ENCODE assay signal across 9 cellular contexts in the genomic region with DNA sequence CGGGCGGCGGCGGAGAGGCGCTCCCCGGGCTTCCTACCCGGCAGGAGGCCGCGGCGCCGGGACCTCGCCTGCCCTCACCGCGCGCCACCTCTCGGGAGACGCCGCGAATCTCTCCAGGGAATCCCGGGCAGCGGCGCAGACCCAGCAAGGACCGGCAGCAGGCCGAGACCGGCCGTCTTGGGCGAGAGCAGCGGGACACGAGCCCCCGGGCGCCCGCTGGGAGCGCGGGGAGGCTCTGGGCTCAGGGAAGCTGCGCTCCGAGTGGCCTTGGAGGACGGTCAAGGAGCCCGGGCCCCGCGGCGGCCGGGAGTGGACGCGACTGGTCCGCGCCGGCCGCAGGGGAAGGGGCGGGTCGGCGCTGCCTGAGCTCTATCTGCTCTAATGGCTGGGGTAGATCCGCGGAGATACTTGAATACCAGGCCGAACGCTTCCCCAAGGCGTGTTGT. TPM values are rescaled to one million over a fixed set of nuclear protein-coding genes. Genes with fewer than 3 reads are reported as not detected.
A peak's percentile ranks its signal among the peaks of the same experiment; 100 is the strongest.
DNase-seq lines count a peak whose midpoint lies in the region; ATAC-seq, FAIRE-seq and TF ChIP-seq lines count a peak whose summit lies in the region.
"Had no signal": no experiment of that assay in that cellular context is flagged by ENCODE, and none has a peak within 500 bp of the region (broad histone marks: within the 10 kb centered on the region; RNA-seq: fewer than 3 reads in every experiment).

No MANE protein-coding gene starts in this region.

- peak overlapping the region; percentile 71 for H3K9ac ChIP-seq in PC-3 (ENCODE audit: low read length)

- no peaks in the 10 kb centered on the region for H4K20me1 ChIP-seq in PC-3 (ENCODE audit: low read length)
- H4K20me1 ChIP-seq in PC-9 (ENCODE audit: insufficient read depth) = no peaks in the 10 kb centered on the region; the same call in 1 of the 2 replicates

- POLR2A ChIA-PET in PC-3 (lab: Charles Lee; ENCODE audit: unreplicated experiment) = no interaction called here
- POLR2A ChIA-PET in PC-9 (lab: Charles Lee; ENCODE audit: unreplicated experiment) = no interaction called here

- BruUV-seq in PC-3 (replicated peaks; lab: Mats Ljungman, UMichigan) (no TSS peak), PC-9 (replicated peaks; lab: Mats Ljungman, UMichigan) (no TSS peak)

- H3K27ac ChIP-seq in PC-3 (ENCODE audit: low read length) (peak overlapping the region; percentile 38), PC-9 (no peak overlapping the region)

- CTCF ChIA-PET in PC-3 (lab: Charles Lee) (interaction anchor here (0.6 to 2.3 kb wide), 7 partner anchors 85 to 746 kb away, joined by 3 to 35 read pairs (median 10); partner anchors contain the start of gene MTIF3), PC-9 (lab: Charles Lee) (no interaction called here)

- H3F3A ChIP-seq in PC-3 (ENCODE audit: low read length, unreplicated experiment) = no peaks in the 10 kb centered on the region
- H3F3A ChIP-seq in PC-9 (ENCODE audit: insufficient read depth, low read depth) = peaks cover 19% of the 10 kb centered on the region; the same call in 1 of the 2 replicates

- no peaks in the 10 kb centered on the region for H3K9me2 ChIP-seq in PC-3 (replicated peaks; ENCODE audit: low read length)
- H3K9me2 ChIP-seq in PC-9 (ENCODE audit: insufficient read depth) = no peaks in the 10 kb centered on the region

- no peak for TF ChIP-seq POLR2A in H54 (IDR thresholded peaks at IDR 0.05; ENCODE audit: low read depth, low read length)

- DNase-seq in DMS53 (lab: John Stamatoyannopoulos, UW) (peak; percentile 85), PC-3 (peak; percentile 29), fibroblast of pulmonary artery (ENCODE audit: low read depth) (peak; percentile 13), osteocyte (ENCODE audit: extremely low spot score, unreplicated experiment) (no peak), PC-9 (no peak), H54 (ENCODE audit: insufficient read length, low spot score) (no peak)

- H3K4me1 Mint-ChIP-seq in osteocyte (ENCODE audit: unreplicated experiment) = peaks cover 8% of the 10 kb centered on the region

- H3K4me3 ChIP-seq in PC-3 (ENCODE audit: low read length) = peak overlapping the region; percentile 74
- peak overlapping the region; percentile 21 for H3K4me3 ChIP-seq in fibroblast of pulmonary artery (replicated peaks; ENCODE audit: low read depth, low read length)
- no peak overlapping the region for H3K4me3 ChIP-seq in PC-9
- H3K4me3 ChIP-seq: K562 had no signal

- TF ChIP-seq CTCF in PC-3 (conservative IDR thresholded peaks at IDR 0.05; ENCODE audit: low read depth, low read length) (no peak), fibroblast of pulmonary artery (IDR thresholded peaks at IDR 0.05; ENCODE audit: low read length, missing control alignments) (no peak), osteocyte (IDR thresholded peaks at IDR 0.05) (no peak), PC-9 (conservative IDR thresholded peaks at IDR 0.05) (no peak)

- H3K36me3 Mint-ChIP-seq in osteocyte (ENCODE audit: unreplicated experiment) = no peaks in the 10 kb centered on the region

- intact Hi-C loops in PC-3 (cut with micrococcal nuclease) (no loop called here), PC-9 (cut with micrococcal nuclease; ENCODE audit: unreplicated experiment) (no loop called here)

- H3K9me3 Mint-ChIP-seq in osteocyte (ENCODE audit: unreplicated experiment) = peaks cover 6% of the 10 kb centered on the region

- H3K4me3 Mint-ChIP-seq in osteocyte (ENCODE audit: unreplicated experiment) = peak overlapping the region; percentile 76

- H3K4me2 ChIP-seq in PC-3 (ENCODE audit: low read length) (peak overlapping the region; percentile 91), PC-9 (no peak overlapping the region)

- H2AFZ ChIP-seq in PC-3 (ENCODE audit: low read length) (peak overlapping the region; percentile 95), PC-9 (no peak overlapping the region)

- no peaks in the 10 kb centered on the region for H3K36me3 ChIP-seq in PC-3 (ENCODE audit: low read depth, low read length)
- no peaks in the 10 kb centered on the region for H3K36me3 ChIP-seq in PC-9 (ENCODE audit: low read depth)

- peaks cover 69% of the 10 kb centered on the region for H3K27me3 Mint-ChIP-seq in osteocyte (ENCODE audit: unreplicated experiment)

- no peak overlapping the region for H3K27ac Mint-ChIP-seq in osteocyte (ENCODE audit: unreplicated experiment)

- H3K9me3 ChIP-seq in PC-3 (ENCODE audit: low read length) (no peaks in the 10 kb centered on the region), PC-9 (ENCODE audit: insufficient read depth, low read depth) (no peaks in the 10 kb centered on the region)

- ATAC-seq in GM21576 (IDR thresholded peaks at IDR 0.05; ENCODE audit: unreplicated experiment) (peak; percentile 18), PC-3 (peak; percentile 66), GM18861 (IDR thresholded peaks at IDR 0.05; ENCODE audit: unreplicated experiment) (no peak)

- FAIRE-seq in H54 (lab: Jason Lieb, UNC) = no peak
- FAIRE-seq: K562 had no signal

- H3K79me2 ChIP-seq in PC-3 (ENCODE audit: low read length) (no peaks in the 10 kb centered on the region), PC-9 (ENCODE audit: low read depth) (no peaks in the 10 kb centered on the region)

- peaks cover 19% of the 10 kb centered on the region for H3K4me1 ChIP-seq in PC-3 (ENCODE audit: insufficient read depth, low read length)
- peaks cover 46% of the 10 kb centered on the region for H3K4me1 ChIP-seq in PC-9 (replicated peaks; ENCODE audit: insufficient read depth)

- H3K27me3 ChIP-seq in PC-3 (ENCODE audit: low read length) = no peaks in the 10 kb centered on the region
- no peaks in the 10 kb centered on the region for H3K27me3 ChIP-seq in PC-9 (ENCODE audit: insufficient read depth, low read depth)

RNA-seq across cellular contexts. Expression of gene CDX2, which starts 14.7 kb away (rescaled TPM):
- total RNA-seq in PC-3 (2014; rRNA removed) = 0.62 TPM in 1 of 2 replicates, not detected in the other
- total RNA-seq in osteocyte = not detected in 2 replicates
- not detected in 2 replicates for total RNA-seq in PC-9 (2021)

RNA-seq across cellular contexts. Expression of gene URAD, which starts 34.1 kb away (rescaled TPM):
- not detected in 2 replicates for total RNA-seq in PC-3 (2014; rRNA removed)
- total RNA-seq in osteocyte = not detected in 2 replicates
- total RNA-seq in PC-9 (2021) = not detected in 2 replicates
- total RNA-seq: K562 had no signal

RNA-seq across cellular contexts. Expression of gene PDX1, which starts 34.6 kb away (rescaled TPM):
- total RNA-seq in PC-3 (2014; rRNA removed) (0.17 TPM in 1 of 2 replicates, not detected in the other), osteocyte (not detected in 2 replicates), PC-9 (2021) (not detected in 2 replicates)
- total RNA-seq: K562 had no signal

Comparison
In these comparisons a context has a peak if more than half of its experiments do, and no peak if none do; other contexts are left out.
1. DNase-seq: peak in DMS53 (single experiment), PC-3 (single experiment) and fibroblast of pulmonary artery (single experiment); none in osteocyte (single experiment), PC-9 (0 of 2) and H54 (single experiment).